ENCODE assay signal across 1 cellular context in the genomic region with DNA sequence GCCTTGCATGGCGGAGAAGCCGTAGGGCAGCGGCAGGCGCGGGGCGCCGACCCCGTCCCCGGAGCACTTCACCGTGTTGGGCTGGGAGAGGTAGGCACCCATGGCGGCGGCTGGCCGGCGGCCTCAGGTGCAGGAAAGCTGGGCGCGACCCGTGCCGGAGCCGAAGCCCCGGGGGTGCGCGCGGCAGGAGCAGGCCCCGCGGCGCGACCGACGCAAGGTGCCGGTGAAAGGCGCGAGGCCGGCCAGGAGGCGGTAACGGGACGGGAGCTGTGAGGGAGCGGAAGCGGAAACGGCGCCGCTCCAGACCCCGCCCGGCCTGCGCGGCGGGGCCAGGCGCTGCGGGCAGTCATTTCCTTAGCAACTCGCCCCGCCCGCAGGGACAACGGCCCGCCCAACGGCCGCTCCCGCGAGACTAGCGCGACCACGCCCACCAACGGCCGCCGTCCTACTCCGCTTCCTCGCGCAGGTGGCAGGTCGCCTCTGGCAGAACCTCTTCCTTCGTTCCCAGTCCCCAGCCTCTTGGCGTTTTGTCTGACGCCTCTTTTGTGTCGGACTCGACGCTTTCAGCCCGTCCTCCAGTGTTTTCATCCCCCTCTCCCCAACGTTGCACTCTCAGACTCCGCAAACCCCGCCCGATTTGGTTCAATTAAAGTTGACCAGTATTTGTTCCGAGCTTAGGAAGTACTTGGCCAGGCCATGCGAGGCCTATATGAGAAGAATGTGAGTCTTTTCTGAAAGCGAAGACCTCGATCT.
TF ChIP-seq lines count a peak whose summit lies in the region.

TSS of gene PPM1G (minus strand) at position 271 of the 753 bp plus-strand sequence. CDS start at position 102, 169 bp downstream.

TF ChIP-seq in K562, 482 proteins besides CTCF, POLR2A, EP300 and RAD21 (continued from another document and continues in another):
- peak; percentile 93 for TF ChIP-seq ZBTB40 (IDR thresholded peaks at IDR 0.05)
- TF ChIP-seq ZBTB40 (CRISPR knock-in tag; IDR thresholded peaks at IDR 0.05) = no peak
- TF ChIP-seq KLF6 (CRISPR knock-in tag; IDR thresholded peaks at IDR 0.05; ENCODE audit: borderline replicate concordance) = peak; percentile 45; the same call in 1 of the 2 replicates
- TF ChIP-seq ETS2 (tag; IDR thresholded peaks at IDR 0.05; ENCODE audit: borderline replicate concordance, poor library complexity, severe bottlenecking) = no peak
- 0 out of 2 replicates have a peak, but pooled peaks have one; percentile 24 for TF ChIP-seq KAT7 (CRISPR knock-in tag; IDR thresholded peaks at IDR 0.05; ENCODE audit: borderline replicate concordance)
- no peak for TF ChIP-seq ZNF3 (CRISPR knock-in tag; IDR thresholded peaks at IDR 0.05)
- TF ChIP-seq MEF2A (IDR thresholded peaks at IDR 0.05; ENCODE audit: control insufficient read depth, low read depth, low read length) = no peak
- TF ChIP-seq ZMIZ1 (IDR thresholded peaks at IDR 0.05; ENCODE audit: low read depth in 2 of 2, low read length in 2 of 2) = peak in 1 of 2 experiments; percentile 29; a peak in 1 of 4 replicates
- no peak for TF ChIP-seq SETDB1 (IDR thresholded peaks at IDR 0.05; ENCODE audit: low read length)
- no peak for TF ChIP-seq SMC3 (conservative IDR thresholded peaks at IDR 0.05; ENCODE audit: insufficient read depth, low read depth, low read length)
- no peak for TF ChIP-seq ZHX1 (conservative IDR thresholded peaks at IDR 0.05; ENCODE audit: low read length)
- no peak for TF ChIP-seq SRSF9 (IDR thresholded peaks at IDR 0.05; ENCODE audit: borderline replicate concordance, low read depth, low read length)
- no peak; the same call in 1 of the 2 replicates for TF ChIP-seq ZNF12 (CRISPR knock-in tag; IDR thresholded peaks at IDR 0.05)
- TF ChIP-seq TRIM28 (IDR thresholded peaks at IDR 0.05) = no peak
- TF ChIP-seq, protein P1, sequence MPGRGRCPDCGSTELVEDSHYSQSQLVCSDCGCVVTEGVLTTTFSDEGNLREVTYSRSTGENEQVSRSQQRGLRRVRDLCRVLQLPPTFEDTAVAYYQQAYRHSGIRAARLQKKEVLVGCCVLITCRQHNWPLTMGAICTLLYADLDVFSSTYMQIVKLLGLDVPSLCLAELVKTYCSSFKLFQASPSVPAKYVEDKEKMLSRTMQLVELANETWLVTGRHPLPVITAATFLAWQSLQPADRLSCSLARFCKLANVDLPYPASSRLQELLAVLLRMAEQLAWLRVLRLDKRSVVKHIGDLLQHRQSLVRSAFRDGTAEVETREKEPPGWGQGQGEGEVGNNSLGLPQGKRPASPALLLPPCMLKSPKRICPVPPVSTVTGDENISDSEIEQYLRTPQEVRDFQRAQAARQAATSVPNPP (IDR thresholded peaks at IDR 0.05; ENCODE audit: borderline replicate concordance, insufficient read depth, insufficient read length) = no peak
- no peak for TF ChIP-seq ZNF140 (CRISPR knock-in tag; IDR thresholded peaks at IDR 0.05)
- TF ChIP-seq SUPT5H (IDR thresholded peaks at IDR 0.05) = peak; percentile 93
- peak; percentile 84 for TF ChIP-seq POLR2AphosphoS5 (IDR thresholded peaks at IDR 0.05; ENCODE audit: control insufficient read depth, insufficient read depth, low read depth, low read length)
- no peak; a peak in 1 of 4 replicates for TF ChIP-seq TBL1XR1 (IDR thresholded peaks at IDR 0.05; ENCODE audit: low read length in 2 of 2)
- TF ChIP-seq, protein P2, sequence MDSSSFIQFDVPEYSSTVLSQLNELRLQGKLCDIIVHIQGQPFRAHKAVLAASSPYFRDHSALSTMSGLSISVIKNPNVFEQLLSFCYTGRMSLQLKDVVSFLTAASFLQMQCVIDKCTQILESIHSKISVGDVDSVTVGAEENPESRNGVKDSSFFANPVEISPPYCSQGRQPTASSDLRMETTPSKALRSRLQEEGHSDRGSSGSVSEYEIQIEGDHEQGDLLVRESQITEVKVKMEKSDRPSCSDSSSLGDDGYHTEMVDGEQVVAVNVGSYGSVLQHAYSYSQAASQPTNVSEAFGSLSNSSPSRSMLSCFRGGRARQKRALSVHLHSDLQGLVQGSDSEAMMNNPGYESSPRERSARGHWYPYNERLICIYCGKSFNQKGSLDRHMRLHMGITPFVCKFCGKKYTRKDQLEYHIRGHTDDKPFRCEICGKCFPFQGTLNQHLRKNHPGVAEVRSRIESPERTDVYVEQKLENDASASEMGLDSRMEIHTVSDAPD (CRISPR knock-in tag; IDR thresholded peaks at IDR 0.05) = no peak
- TF ChIP-seq ILF3 (IDR thresholded peaks at IDR 0.05; ENCODE audit: borderline replicate concordance) = no peak
- TF ChIP-seq, protein P3, sequence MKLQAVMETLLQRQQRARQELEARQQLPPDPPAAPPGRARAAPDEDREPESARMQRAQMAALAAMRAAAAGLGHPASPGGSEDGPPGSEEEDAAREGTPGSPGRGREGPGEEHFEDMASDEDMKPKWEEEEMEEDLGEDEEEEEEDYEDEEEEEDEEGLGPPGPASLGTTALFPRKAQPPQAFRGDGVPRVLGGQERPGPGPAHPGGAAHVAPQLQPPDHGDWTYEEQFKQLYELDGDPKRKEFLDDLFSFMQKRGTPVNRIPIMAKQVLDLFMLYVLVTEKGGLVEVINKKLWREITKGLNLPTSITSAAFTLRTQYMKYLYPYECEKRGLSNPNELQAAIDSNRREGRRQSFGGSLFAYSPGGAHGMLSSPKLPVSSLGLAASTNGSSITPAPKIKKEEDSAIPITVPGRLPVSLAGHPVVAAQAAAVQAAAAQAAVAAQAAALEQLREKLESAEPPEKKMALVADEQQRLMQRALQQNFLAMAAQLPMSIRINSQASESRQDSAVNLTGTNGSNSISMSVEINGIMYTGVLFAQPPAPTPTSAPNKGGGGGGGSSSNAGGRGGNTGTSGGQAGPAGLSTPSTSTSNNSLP (IDR thresholded peaks at IDR 0.05; ENCODE audit: borderline replicate concordance, low read depth, low read length) = no peak
- no peak for TF ChIP-seq HLTF (IDR thresholded peaks at IDR 0.05)
- TF ChIP-seq ZNF277 (CRISPR knock-in tag; IDR thresholded peaks at IDR 0.05; ENCODE audit: borderline replicate concordance) = no peak
- peak; percentile 51 for TF ChIP-seq ETS1 (conservative IDR thresholded peaks at IDR 0.05; ENCODE audit: control insufficient read depth, low read depth, low read length)
- peak; percentile 85 for TF ChIP-seq CCNT2 (IDR thresholded peaks at IDR 0.05; ENCODE audit: borderline replicate concordance, extremely low read depth, insufficient read length, low read depth, low read length)
- no peak for TF ChIP-seq SMARCA5 (IDR thresholded peaks at IDR 0.05)
- TF ChIP-seq NBN (IDR thresholded peaks at IDR 0.05; ENCODE audit: low read depth) = no peak; the same call in 1 of the 2 replicates
